8 cellular contexts compared by ENCODE assay signal in the genomic region with DNA sequence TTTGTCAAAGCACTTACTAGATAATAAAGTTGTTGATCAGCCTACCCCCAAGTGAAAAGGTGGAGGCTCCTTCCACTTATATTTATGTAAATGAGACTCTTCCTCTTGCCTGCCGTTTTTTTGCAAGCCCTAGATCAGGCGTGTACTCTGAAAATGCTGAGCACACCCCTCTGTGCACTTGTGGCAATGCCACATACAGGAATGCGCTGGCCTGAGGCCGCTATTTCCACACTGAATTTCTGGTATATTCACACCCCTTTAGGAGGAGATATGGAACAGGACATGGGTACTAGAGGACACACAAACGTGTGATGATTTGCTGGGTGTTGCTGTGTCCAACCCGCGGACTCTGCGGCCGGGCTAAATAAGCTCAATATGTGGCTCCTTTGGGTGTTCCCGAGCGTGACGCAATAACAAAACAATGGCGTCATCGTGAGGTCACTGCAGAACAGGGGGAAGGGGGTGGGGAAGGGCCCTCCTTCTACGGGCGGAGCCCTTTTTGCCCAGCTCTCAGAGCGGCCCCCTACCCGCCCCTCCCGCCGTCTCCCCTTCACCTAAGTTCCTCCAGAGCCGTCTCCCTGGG. TPM values are rescaled to one million over a fixed set of nuclear protein-coding genes. Genes with fewer than 3 reads are reported as not detected.
A peak's percentile ranks its signal among the peaks of the same experiment; 100 is the strongest.
DNase-seq lines count a peak whose midpoint lies in the region; ATAC-seq and TF ChIP-seq lines count a peak whose summit lies in the region.

No MANE protein-coding gene starts in this region.

- H3K9me3 ChIP-seq in duodenal mucosa (ENCODE audit: control insufficient read depth in 1 of 2, low read length in 2 of 2), result no peaks in the 10 kb centered on the region

- peaks cover 23% of the 10 kb centered on the region for H3K36me3 Mint-ChIP-seq in mesothelial cell of epicardium
- H3K36me3 Mint-ChIP-seq in stimulated activated naive B cell treated with anti-CD40 and anti-IgM and Interleukin-4, amounts not matched to agents 10 μg/mL and 1 μg/mL and 100 μg/mL, for 72 hours, result peaks cover 22 to 44% of the 10 kb centered on the region in 2 donors

- H3K27ac ChIP-seq in HL-60 (replicated peaks) (peak overlapping the region; percentile 84), duodenal mucosa (ENCODE audit: low read depth, low read length) (peak overlapping the region; percentile 89)

- H3K4me1 Mint-ChIP-seq in mesothelial cell of epicardium, result peaks cover 17% of the 10 kb centered on the region
- peaks cover 39 to 63% of the 10 kb centered on the region in 2 donors for H3K4me1 Mint-ChIP-seq in stimulated activated naive B cell treated with anti-CD40 and anti-IgM and Interleukin-4, amounts not matched to agents 10 μg/mL and 1 μg/mL and 100 μg/mL, for 72 hours

- H3K4me3 ChIP-seq in HL-60 (replicated peaks; ENCODE audit: insufficient read depth, low read length) (peak overlapping the region; percentile 54), duodenal mucosa (ENCODE audit: low read depth in 1 of 2, low read length in 2 of 2) (peak overlapping the region; percentile 96 to 98)

- peak overlapping the region; percentile 99 for H3K27ac Mint-ChIP-seq in mesothelial cell of epicardium
- H3K27ac Mint-ChIP-seq in stimulated activated naive B cell treated with anti-CD40 and anti-IgM and Interleukin-4, amounts not matched to agents 10 μg/mL and 1 μg/mL and 100 μg/mL, for 72 hours, result peak overlapping the region; percentile 99

- H3K27me3 Mint-ChIP-seq in mesothelial cell of epicardium (ENCODE audit: low read depth), result peaks cover 42% of the 10 kb centered on the region
- no peaks in the 10 kb centered on the region for H3K27me3 Mint-ChIP-seq in stimulated activated naive B cell treated with anti-CD40 and anti-IgM and Interleukin-4, amounts not matched to agents 10 μg/mL and 1 μg/mL and 100 μg/mL, for 72 hours

- no peaks in the 10 kb centered on the region for H3K9me3 Mint-ChIP-seq in mesothelial cell of epicardium
- H3K9me3 Mint-ChIP-seq in stimulated activated naive B cell treated with anti-CD40 and anti-IgM and Interleukin-4, amounts not matched to agents 10 μg/mL and 1 μg/mL and 100 μg/mL, for 72 hours, result no peaks in the 10 kb centered on the region

- peak overlapping the region; percentile 94 for H3K4me3 Mint-ChIP-seq in mesothelial cell of epicardium
- peak overlapping the region; percentile 96 for H3K4me3 Mint-ChIP-seq in stimulated activated naive B cell treated with anti-CD40 and anti-IgM and Interleukin-4, amounts not matched to agents 10 μg/mL and 1 μg/mL and 100 μg/mL, for 72 hours

- H3K4me1 ChIP-seq in duodenal mucosa (ENCODE audit: control insufficient read depth in 1 of 2, insufficient read depth in 2 of 2, low read length in 2 of 2), result peaks cover 10 to 32% of the 10 kb centered on the region in 2 donors

- TF ChIP-seq CTCF in HL-60 (IDR thresholded peaks at IDR 0.05; ENCODE audit: insufficient read depth, low read length) (no peak), mesothelial cell of epicardium (IDR thresholded peaks at IDR 0.05; ENCODE audit: unreplicated experiment) (no peak)

- DNase-seq in DMS79 (lab: John Stamatoyannopoulos, UW) (peak; percentile 60), HL-60 (ENCODE audit: low read depth in 1 of 2, low spot score in 1 of 2) (peak; percentile 78 to 89), mesothelial cell of epicardium (ENCODE audit: low spot score in 2 of 2, unreplicated experiment in 2 of 2) (no peak), middle frontal gyrus (ENCODE audit: extremely low spot score, low spot score) (no peak)
- peak; percentile 71 for DNase-seq in stimulated activated naive B cell treated with anti-CD40 and anti-IgM and Interleukin-4, amounts not matched to agents 10 μg/mL and 1 μg/mL and 100 μg/mL, for 72 hours

- peak overlapping the region; percentile 92 to 99 for H3K9ac ChIP-seq in duodenal mucosa (ENCODE audit: low read depth in 1 of 2, low read length in 2 of 2)

- peak; percentile 35 for ATAC-seq in GM21390 (IDR thresholded peaks at IDR 0.05; ENCODE audit: unreplicated experiment)
- ATAC-seq in activated CD4-positive, CD25-positive, alpha-beta regulatory T cell treated with anti-CD3 and anti-CD28 coated beads, Interleukin-2, amount 50 U/mL, for 24 hours, result peak; percentile 39 to 44
- peak; percentile 66 to 68 for ATAC-seq in stimulated activated naive B cell treated with anti-CD40 and anti-IgM and Interleukin-4, amounts not matched to agents 10 μg/mL and 1 μg/mL and 100 μg/mL, for 72 hours (replicated peaks)

- H3K27me3 ChIP-seq in HL-60 (ENCODE audit: insufficient read depth, poor library complexity, severe bottlenecking) (no peaks in the 10 kb centered on the region), duodenal mucosa (ENCODE audit: control insufficient read depth in 1 of 2, insufficient read depth in 2 of 2, low read length in 2 of 2) (peaks cover 10 to 23% of the 10 kb centered on the region in 2 donors)

- peaks cover 0 to 28% of the 10 kb centered on the region in 2 donors for H3K36me3 ChIP-seq in duodenal mucosa (ENCODE audit: control insufficient read depth in 1 of 2, insufficient read depth in 2 of 2, low read length in 2 of 2)

RNA-seq across cellular contexts. Expression of gene TSPAN31, which starts 0.6 kb away (rescaled TPM):
- 33.2 to 35.2 TPM (median 34.6 TPM) in 3 replicates for total RNA-seq in mesothelial cell of epicardium

RNA-seq across cellular contexts. Expression of gene AGAP2, which starts 5.7 kb away (rescaled TPM):
- 2.0 to 2.8 TPM (median 2.2 TPM) in 3 replicates for total RNA-seq in mesothelial cell of epicardium

RNA-seq across cellular contexts. Expression of gene CDK4, which starts 7.8 kb away (rescaled TPM):
- total RNA-seq in mesothelial cell of epicardium, result 171 to 177 TPM (median 175 TPM) in 3 replicates

RNA-seq across cellular contexts. Expression of gene MARCHF9, which starts 10.6 kb away (rescaled TPM):
- 11.0 to 13.2 TPM (median 12.7 TPM) in 3 replicates for total RNA-seq in mesothelial cell of epicardium

RNA-seq across cellular contexts. Expression of gene CYP27B1, which starts 22.6 kb away (rescaled TPM):
- total RNA-seq in mesothelial cell of epicardium, result 3.3 to 4.7 TPM (median 4.0 TPM) in 3 replicates

Comparison
In these comparisons a context has a peak if more than half of its experiments do, and no peak if none do; other contexts are left out.
1. DNase-seq: peak in DMS79 (single experiment), HL-60 (2 of 2) and stimulated activated naive B cell treated with anti-CD40 and anti-IgM and Interleukin-4, amounts not matched to agents 10 μg/mL and 1 μg/mL and 100 μg/mL, for 72 hours (single experiment); none in mesothelial cell of epicardium (0 of 2) and middle frontal gyrus (single experiment).
2. Peak in every context shown above with its lines, with median percentiles within 50 percentile points of each other: ATAC-seq.